8 cellular contexts compared by ENCODE assay signal in the genomic region with DNA sequence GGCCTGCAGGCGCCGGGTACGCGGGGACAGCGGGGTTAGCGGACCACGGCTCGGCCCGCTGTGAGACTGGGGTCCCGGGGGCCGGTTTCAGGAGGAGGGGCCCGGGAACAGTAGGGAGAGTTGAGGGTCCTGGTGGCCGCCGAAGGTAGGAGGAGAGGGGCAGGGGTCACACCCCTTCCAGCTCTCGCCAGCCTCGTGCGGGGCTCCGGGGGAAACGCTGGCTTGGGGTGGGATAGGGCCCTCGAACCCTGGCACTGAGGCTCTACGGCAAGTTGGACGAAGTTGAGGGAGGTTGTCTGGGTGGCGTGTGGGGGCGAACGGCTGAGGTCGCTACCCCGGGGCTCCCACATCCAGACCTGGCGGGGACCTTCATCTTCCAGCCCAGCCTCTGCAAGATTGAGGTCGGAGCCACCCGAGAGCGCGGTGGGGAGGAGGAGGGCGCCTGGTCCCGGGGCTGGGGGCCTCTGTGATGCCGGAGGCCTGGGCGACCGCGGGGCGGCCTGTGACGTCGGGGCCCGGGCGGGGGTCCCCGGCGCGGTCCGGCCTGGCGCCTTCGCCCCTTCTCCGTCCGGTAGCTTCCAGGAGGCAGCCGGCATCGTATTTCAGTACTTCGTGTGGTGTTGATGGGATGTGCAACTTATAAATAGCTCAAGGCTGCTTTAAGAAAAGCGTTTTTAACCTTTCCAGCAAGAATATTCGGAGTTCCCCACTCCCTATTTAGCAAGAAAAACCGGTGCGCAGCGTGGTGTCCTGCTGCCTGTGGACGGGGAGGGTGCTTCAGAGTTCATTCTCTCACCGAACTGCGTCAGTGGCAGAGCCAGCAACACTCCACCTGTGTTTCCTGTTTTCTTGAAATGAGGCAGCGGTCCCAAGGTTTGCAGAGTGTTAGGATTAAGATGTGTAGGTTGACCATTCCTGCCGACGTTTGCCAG. TPM values are rescaled to one million over a fixed set of nuclear protein-coding genes. Genes with fewer than 3 reads are reported as not detected.
DNase-seq lines count a peak whose midpoint lies in the region; ATAC-seq, FAIRE-seq and TF ChIP-seq lines count a peak whose summit lies in the region.

No MANE protein-coding gene starts in this region.

- peak; percentile 78 for FAIRE-seq in H54 (lab: Jason Lieb, UNC)

- H3K27ac Mint-ChIP-seq in CD4-positive, alpha-beta T cell = peak overlapping the region; percentile 86

- CTCF ChIA-PET in CD4-positive, alpha-beta T cell (lab: Charles Lee) = interaction anchor here (0.6 to 2.5 kb wide), 4 partner anchors 32 to 122 kb away, joined by 3 to 8 read pairs (median 4); no protein-coding TSS in a partner anchor

- 1 to 2% methylated on average over 65 of the region's 65 CpGs for WGBS in sigmoid colon, 2 donors

- H3K4me3 Mint-ChIP-seq in CD4-positive, alpha-beta T cell = peak overlapping the region; percentile 95

- H3K36me3 ChIP-seq in Peyer's patch = no peaks in the 10 kb centered on the region
- no peaks in the 10 kb centered on the region for H3K36me3 ChIP-seq in adipocyte (ENCODE audit: control insufficient read depth, insufficient read depth, low read length, severe bottlenecking)
- no peaks in the 10 kb centered on the region for H3K36me3 ChIP-seq in sigmoid colon

- no peaks in the 10 kb centered on the region for H3K27me3 ChIP-seq in CD4-positive, alpha-beta T cell (ENCODE audit: control insufficient read depth, insufficient read depth, low read length)
- H3K27me3 ChIP-seq in Peyer's patch (no peaks in the 10 kb centered on the region), adipocyte (replicated peaks; ENCODE audit: control insufficient read depth, insufficient read depth, low read length) (no peaks in the 10 kb centered on the region), sigmoid colon (no peaks in the 10 kb centered on the region)

- no peak for TF ChIP-seq CTCF in CD4-positive, alpha-beta T cell (IDR thresholded peaks at IDR 0.05)
- TF ChIP-seq CTCF in Peyer's patch (IDR thresholded peaks at IDR 0.05) (no peak), sigmoid colon (IDR thresholded peaks at IDR 0.05) (no peak)

- H3K9me3 Mint-ChIP-seq in CD4-positive, alpha-beta T cell = no peaks in the 10 kb centered on the region

- POLR2A ChIA-PET in CD4-positive, alpha-beta T cell (lab: Charles Lee) = interaction anchor here (0.6 to 5.4 kb wide), 16 partner anchors 9 to 1471 kb away, joined by 3 to 66 read pairs (median 4); partner anchors contain the start of genes NCBP1, SLC35D2, TRMO and TSTD2

- peak; percentile 28 to 66 (median 45) for DNase-seq in CD4-positive, alpha-beta T cell
- DNase-seq in H54 (ENCODE audit: insufficient read length, low spot score) = peak; percentile 70
- peak; percentile 58 to 74 (median 62) for DNase-seq in Peyer's patch
- peak; percentile 58 for DNase-seq in adipocyte (ENCODE audit: low read depth)
- DNase-seq in hypothalamus (lab: John Stamatoyannopoulos, UW) = peak in 28 of 51 donors; percentile 6 to 64 (median 28)
- DNase-seq in sigmoid colon = peak; percentile 74
- no peak for DNase-seq in NCI-H774 (lab: John Stamatoyannopoulos, UW)
- no peak for DNase-seq in NK-92 (lab: John Stamatoyannopoulos, UW; ENCODE audit: unreplicated experiment)

- peak overlapping the region; percentile 81 to 94 (median 88) for H3K4me3 ChIP-seq in Peyer's patch
- peak overlapping the region; percentile 90 for H3K4me3 ChIP-seq in adipocyte (ENCODE audit: low read length)
- H3K4me3 ChIP-seq in sigmoid colon = peak overlapping the region; percentile 72 to 79 (median 76)

- H3K4me1 ChIP-seq in Peyer's patch (peaks cover 0 to 13% (median 3%) of the 10 kb centered on the region in 4 donors), adipocyte (ENCODE audit: control insufficient read depth, insufficient read depth, low read length) (peaks cover 22% of the 10 kb centered on the region), sigmoid colon (peaks cover 0 to 20% (median 8%) of the 10 kb centered on the region in 4 donors)

- peak overlapping the region; percentile 90 for H3K9ac ChIP-seq in adipocyte (ENCODE audit: low read length)

- H3K27ac ChIP-seq in CD4-positive, alpha-beta T cell (ENCODE audit: low read depth, low read length) = peak overlapping the region; percentile 17
- H3K27ac ChIP-seq in Peyer's patch = peak overlapping the region; percentile 79 to 87 (median 84)
- peak overlapping the region; percentile 86 to 92 (median 92) for H3K27ac ChIP-seq in sigmoid colon

- no peak for TF ChIP-seq EP300 in sigmoid colon (IDR thresholded peaks at IDR 0.05)

- peaks cover 27% of the 10 kb centered on the region for H3K4me1 Mint-ChIP-seq in CD4-positive, alpha-beta T cell (ENCODE audit: low read depth)

- no peaks in the 10 kb centered on the region for H3K9me3 ChIP-seq in CD4-positive, alpha-beta T cell (ENCODE audit: control insufficient read depth, low read length)
- no peaks in the 10 kb centered on the region for H3K9me3 ChIP-seq in Peyer's patch
- no peaks in the 10 kb centered on the region for H3K9me3 ChIP-seq in adipocyte (ENCODE audit: control insufficient read depth, low read length)
- no peaks in the 10 kb centered on the region for H3K9me3 ChIP-seq in sigmoid colon

- peaks cover 17% of the 10 kb centered on the region for H3K36me3 Mint-ChIP-seq in CD4-positive, alpha-beta T cell (ENCODE audit: low read depth)

- peak; percentile 48 for ATAC-seq in CD4-positive, alpha-beta T cell (ENCODE audit: poor library complexity)

- intact Hi-C loops in CD4-positive, alpha-beta T cell (cut with DNase I, micrococcal nuclease) = loop anchor here (1.0 to 10.0 kb wide), 8 partner anchors 32 to 204 kb away; partner anchors contain the start of genes PRXL2C (in 1 of the 2), SLC35D2 (in 1 of the 2) and ZNF367 (in 1 of the 2)
- intact Hi-C loops in sigmoid colon (cut with DNase I) = loop anchor here (1.0 to 5.0 kb wide), 4 partner anchors 33 to 201 kb away; partner anchors contain the start of genes SLC35D2 and ZNF367

- peaks cover 7% of the 10 kb centered on the region for H3K27me3 Mint-ChIP-seq in CD4-positive, alpha-beta T cell

- TF ChIP-seq POLR2A in H54 (IDR thresholded peaks at IDR 0.05; ENCODE audit: low read depth, low read length) = no peak
- no peak for TF ChIP-seq POLR2A in Peyer's patch (IDR thresholded peaks at IDR 0.05)
- no peak for TF ChIP-seq POLR2A in sigmoid colon (IDR thresholded peaks at IDR 0.05)

RNA-seq across cellular contexts. Expression of gene HABP4, which starts 0.9 kb away (rescaled TPM):
- 10 to 100 TPM; 29.7 to 31.7 TPM for total RNA-seq in CD4-positive, alpha-beta T cell
- total RNA-seq in Peyer's patch (10 to 100 TPM in 1 of 4 donors, 1 to 10 TPM in 3; 3.2 to 19.8 (median 5.1) TPM), sigmoid colon (10 to 100 TPM; 12.5 to 23.5 (median 18.6) TPM)
- 1 to 10 TPM; 2.5 to 9.0 (median 5.6) TPM for polyA plus RNA-seq in sigmoid colon

RNA-seq across cellular contexts. Expression of gene ZNF367, which starts 32.7 kb away (rescaled TPM):
- 1 to 10 TPM; 6.5 to 6.7 TPM for total RNA-seq in CD4-positive, alpha-beta T cell
- total RNA-seq in Peyer's patch = 1 to 10 TPM; 1.5 to 7.4 (median 3.4) TPM
- 1 to 10 TPM in 3 of 4 donors, under 1 TPM in 1; 0.28 to 1.4 (median 1.3) TPM for total RNA-seq in sigmoid colon
- polyA plus RNA-seq in sigmoid colon = 1 to 10 TPM in 2 of 3 donors, under 1 TPM in 1; 0.60 to 3.5 (median 1.8) TPM

Comparison
In these comparisons a context has a peak if more than half of its experiments do, and no peak if none do; other contexts are left out.
1. DNase-seq: peak in CD4-positive, alpha-beta T cell (10 of 10), H54 (single experiment), Peyer's patch (3 of 3), adipocyte (single experiment), hypothalamus (28 of 51) and sigmoid colon (single experiment); none in NCI-H774 (single experiment) and NK-92 (single experiment).
2. H3K27ac ChIP-seq: peak in every context shown above with its lines; median percentile 92 in sigmoid colon; 84 in Peyer's patch; 17 in CD4-positive, alpha-beta T cell.
3. Peak in every context shown above with its lines, with median percentiles within 50 percentile points of each other: H3K4me3 ChIP-seq.